8 cellular contexts compared by ENCODE assay signal in genomic region chr6:41505084-41506049, GRCh38. TPM values are rescaled to one million over a fixed set of nuclear protein-coding genes. Genes with fewer than 3 reads are reported as not detected.
DNase-seq lines count a peak whose midpoint lies in the region; TF ChIP-seq lines count a peak whose summit lies in the region.

No MANE protein-coding gene starts in this region.

- peak; percentile 21 for DNase-seq in activated naive CD4-positive, alpha-beta T cell treated with Interleukin-2 at 50 U/mL for 16 hours
- no peak for DNase-seq in activated naive CD4-positive, alpha-beta T cell (lab: John Stamatoyannopoulos, UW)
- peak in 1 of 2 donors; percentile 90 for DNase-seq in ascending aorta (ENCODE audit: low spot score in 2 of 2)
- DNase-seq in iPS DF 6.9 (ENCODE audit: low read depth, low spot score) = no peak
- DNase-seq in retinal pigment epithelial cell (ENCODE audit: low read depth) = no peak
- DNase-seq in GDM1 (lab: John Stamatoyannopoulos, UW) = no peak
- DNase-seq in cortex of kidney (lab: John Stamatoyannopoulos, UW) = no peak

- H3K4me3 ChIP-seq in HUES64 (ENCODE audit: low read length) (peak overlapping the region; percentile 44), ascending aorta (peak overlapping the region; percentile 53 to 63), iPS DF 6.9 (ENCODE audit: low read length) (peak overlapping the region; percentile 14; the same call in 1 of the 2 replicates), retinal pigment epithelial cell (ENCODE audit: low read length) (peak overlapping the region; percentile 17)

- no peaks in the 10 kb centered on the region for H3K36me3 ChIP-seq in HUES64 (ENCODE audit: insufficient read depth, low read length)
- no peaks in the 10 kb centered on the region for H3K36me3 ChIP-seq in ascending aorta
- no peaks in the 10 kb centered on the region for H3K36me3 ChIP-seq in iPS DF 6.9 (ENCODE audit: control insufficient read depth, insufficient read depth, low read length)

- H3K27ac ChIP-seq in HUES64 (ENCODE audit: low read depth, low read length) (no peak overlapping the region), ascending aorta (peak overlapping the region; percentile 85 to 90), iPS DF 6.9 (ENCODE audit: low read length) (no peak overlapping the region)

- intact Hi-C loops in ascending aorta (cut with DNase I) = loop anchor here (1.0 to 5.0 kb wide), 3 partner anchors 34 to 87 kb away; partner anchors contain the start of gene FOXP4

- peaks cover 93% of the 10 kb centered on the region for H3K27me3 ChIP-seq in HUES64 (ENCODE audit: insufficient read depth, low read length)
- no peaks in the 10 kb centered on the region for H3K27me3 ChIP-seq in ascending aorta
- peaks cover 49% of the 10 kb centered on the region for H3K27me3 ChIP-seq in iPS DF 6.9 (ENCODE audit: control insufficient read depth, insufficient read depth, low read length)

- TF ChIP-seq CTCF in ascending aorta (IDR thresholded peaks at IDR 0.05) (no peak), retinal pigment epithelial cell (conservative IDR thresholded peaks at IDR 0.05; ENCODE audit: low read depth, low read length) (no peak)

- H3K9me3 ChIP-seq in HUES64 (ENCODE audit: insufficient read depth, low read depth, low read length) = no peaks in the 10 kb centered on the region
- H3K9me3 ChIP-seq in ascending aorta = no peaks in the 10 kb centered on the region
- H3K9me3 ChIP-seq in iPS DF 6.9 (ENCODE audit: control insufficient read depth, insufficient read depth, low read length) = no peaks in the 10 kb centered on the region

- H3K4me1 ChIP-seq in HUES64 (ENCODE audit: insufficient read depth, low read length) = peaks cover 17% of the 10 kb centered on the region
- peaks cover 4 to 12% of the 10 kb centered on the region in 2 donors for H3K4me1 ChIP-seq in ascending aorta
- peaks cover 8% of the 10 kb centered on the region for H3K4me1 ChIP-seq in iPS DF 6.9 (ENCODE audit: control insufficient read depth, insufficient read depth, low read length)

- H3K9ac ChIP-seq in HUES64 (ENCODE audit: low read depth, low read length) = no peak overlapping the region

- WGBS in HUES64 = 4% methylated on average over 62 of the region's 62 CpGs
- no CpG with 5 or more reads among the region's 62 CpGs for WGBS in iPS DF 6.9 (ENCODE audit: insufficient coverage, insufficient read length)

RNA-seq across cellular contexts. Expression of gene FOXP4, which starts 40.8 kb away (rescaled TPM):
- polyA plus RNA-seq in HUES64 (2013, experiment 1 of 2) = 17.5 TPM
- 21.1 TPM for polyA plus RNA-seq in HUES64 (2013, experiment 2 of 2)
- 19.5 TPM for total RNA-seq in ascending aorta

Comparison
In these comparisons a context has a peak if more than half of its experiments do, and no peak if none do; other contexts are left out.
1. H3K27ac ChIP-seq: peak in ascending aorta (2 of 2); none in HUES64 (single experiment) and iPS DF 6.9 (single experiment).
2. Peak in every context shown above with its lines, with median percentiles within 50 percentile points of each other: H3K4me3 ChIP-seq.